ENCODE assay signal across 31 cellular contexts in genomic region chr1:247500725-247501348, GRCh38. TPM values are rescaled to one million over a fixed set of nuclear protein-coding genes. Genes with fewer than 3 reads are reported as not detected.
"Had no signal": no experiment of that assay in that cellular context is flagged by ENCODE, and none has a peak within 500 bp of the region (broad histone marks: within the 10 kb centered on the region; RNA-seq: fewer than 3 reads in every experiment).

No MANE protein-coding gene starts in this region.

- H3K9me3 Mint-ChIP-seq: activated naive CD4-positive, alpha-beta T cell treated with anti-CD3 and anti-CD28 coated beads, Interleukin-2, amount 50 U/mL, for 24 hours; activated T-helper 1 cell treated with anti-CD3 and anti-CD28 coated beads, Interleukin-12 subunit alpha, Interleukin-12 subunit beta, Interleukin-2, Interleukin-4 antibody, amounts not matched to agents 30 ng/mL and 10 ng/mL and 1 ng/mL, durations not matched to agents 14 hours and 24 hours and 36 hours; brain; immature natural killer cell; stimulated activated naive CD8-positive, alpha-beta T cell treated with anti-CD3 and anti-CD28 coated beads, Interleukin-15, Interleukin-2, amounts not matched to agents 100 ng/mL and 50 ng/mL, for 24 hours had no signal

- H3K4me1 ChIP-seq: esophagus muscularis mucosa, lower lobe of right lung, right lobe of liver, thyroid gland had no signal

- ATAC-seq: activated CD8-positive, alpha-beta T cell treated with anti-CD3 and anti-CD28 coated beads, Interleukin-2, amount 10 ng/mL, durations not matched to agents 7 days and 5 days; left lobe of liver; lower lobe of right lung; mucosa of descending colon; right lobe of liver had no signal

- H3K4me3 Mint-ChIP-seq: activated CD8-positive, alpha-beta T cell treated with anti-CD3 and anti-CD28 coated beads, Interleukin-2, amount 10 ng/mL, durations not matched to agents 7 days and 5 days; activated naive CD4-positive, alpha-beta T cell treated with anti-CD3 and anti-CD28 coated beads, Interleukin-2, amount 50 U/mL, for 24 hours; activated T-helper 1 cell treated with anti-CD3 and anti-CD28 coated beads, Interleukin-12 subunit alpha, Interleukin-12 subunit beta, Interleukin-2, Interleukin-4 antibody, amounts not matched to agents 30 ng/mL and 10 ng/mL and 1 ng/mL, durations not matched to agents 14 hours and 24 hours and 36 hours; brain; immature natural killer cell; stimulated activated naive CD8-positive, alpha-beta T cell treated with anti-CD3 and anti-CD28 coated beads, Interleukin-15, Interleukin-2, amounts not matched to agents 100 ng/mL and 50 ng/mL, for 24 hours had no signal

- H3K27ac Mint-ChIP-seq: activated CD8-positive, alpha-beta T cell treated with anti-CD3 and anti-CD28 coated beads, Interleukin-2, amount 10 ng/mL, durations not matched to agents 7 days and 5 days; activated naive CD4-positive, alpha-beta T cell treated with anti-CD3 and anti-CD28 coated beads, Interleukin-2, amount 50 U/mL, for 24 hours; activated T-helper 1 cell treated with anti-CD3 and anti-CD28 coated beads, Interleukin-12 subunit alpha, Interleukin-12 subunit beta, Interleukin-2, Interleukin-4 antibody, amounts not matched to agents 30 ng/mL and 10 ng/mL and 1 ng/mL, durations not matched to agents 14 hours and 24 hours and 36 hours; brain; immature natural killer cell; stimulated activated naive CD8-positive, alpha-beta T cell treated with anti-CD3 and anti-CD28 coated beads, Interleukin-15, Interleukin-2, amounts not matched to agents 100 ng/mL and 50 ng/mL, for 24 hours had no signal

- H3K27me3 ChIP-seq: esophagus muscularis mucosa, hepatocyte, right lobe of liver, thyroid gland had no signal

- H3K79me2 ChIP-seq: hepatocyte had no signal

- H3K4me2 ChIP-seq: hepatocyte had no signal

- H3K4me3 ChIP-seq: esophagus muscularis mucosa, hepatocyte, lower lobe of right lung, mucosa of descending colon, right lobe of liver, skin epidermis, thyroid gland had no signal

- H3K27ac ChIP-seq: esophagus muscularis mucosa, hepatocyte, lower lobe of right lung, right lobe of liver, skin epidermis, thyroid gland had no signal

- H3K9me3 ChIP-seq: esophagus muscularis mucosa, lower lobe of right lung, mucosa of descending colon, right lobe of liver, thyroid gland had no signal

- DNase-seq: activated CD4-positive, alpha-beta T cell treated with anti-CD3 and anti-CD28 coated beads for 1 hour; activated CD4-positive, alpha-beta T cell treated with anti-CD3 and anti-CD28 coated beads, Interleukin-2, amount 50 U/mL, for 1 hour; activated CD8-positive, alpha-beta T cell treated with anti-CD3 and anti-CD28 coated beads, Interleukin-2, amount 10 ng/mL, durations not matched to agents 7 days and 5 days; activated gamma-delta T cell treated with Interleukin-2 at 50 U/mL for 16 hours; aorta; caudate nucleus; dermis blood vessel endothelial cell; effector CD8-positive, alpha-beta T cell; glutamatergic neuron; immature natural killer cell; lower lobe of right lung; mesendoderm; mucosa of descending colon; occipital lobe; right lobe of liver; stimulated activated CD4-positive, alpha-beta T cell treated with anti-CD3 and anti-CD28 coated beads, Interleukin-1b, Interleukin-23, amount 100 ng/mL, for 48 hours; substantia nigra; thyroid gland had no signal

- H3K36me3 ChIP-seq: esophagus muscularis mucosa, lower lobe of right lung, right lobe of liver, thyroid gland had no signal

- H3K36me3 Mint-ChIP-seq: activated naive CD4-positive, alpha-beta T cell treated with anti-CD3 and anti-CD28 coated beads, Interleukin-2, amount 50 U/mL, for 24 hours; brain; immature natural killer cell had no signal

- H3K4me1 Mint-ChIP-seq: activated naive CD4-positive, alpha-beta T cell treated with anti-CD3 and anti-CD28 coated beads, Interleukin-2, amount 50 U/mL, for 24 hours; brain; immature natural killer cell had no signal

- H2AFZ ChIP-seq: hepatocyte had no signal

RNA-seq across cellular contexts. Expression of gene OR2C3, which starts 35.4 kb away (rescaled TPM):
- total RNA-seq: activated CD8-positive, alpha-beta T cell treated with anti-CD3 and anti-CD28 coated beads, Interleukin-2, amount 10 ng/mL, durations not matched to agents 7 days and 5 days; activated T-helper 1 cell treated with anti-CD3 and anti-CD28 coated beads, Interleukin-12 subunit alpha, Interleukin-12 subunit beta, Interleukin-2, Interleukin-4 antibody, amounts not matched to agents 30 ng/mL and 10 ng/mL and 1 ng/mL, durations not matched to agents 14 hours and 24 hours and 36 hours; aorta; dermis blood vessel endothelial cell; endothelial cell of umbilical vein; esophagus muscularis mucosa; frontal cortex; hepatocyte; left lobe of liver; mucosa of descending colon; occipital lobe; right lobe of liver; thyroid gland had no signal
- polyA plus RNA-seq: aorta, endothelial cell of umbilical vein, hepatocyte, immature natural killer cell, neural cell had no signal

RNA-seq across cellular contexts. Expression of gene OR2B11, which starts 42.9 kb away (rescaled TPM):
- total RNA-seq: activated CD8-positive, alpha-beta T cell treated with anti-CD3 and anti-CD28 coated beads, Interleukin-2, amount 10 ng/mL, durations not matched to agents 7 days and 5 days; activated T-helper 1 cell treated with anti-CD3 and anti-CD28 coated beads, Interleukin-12 subunit alpha, Interleukin-12 subunit beta, Interleukin-2, Interleukin-4 antibody, amounts not matched to agents 30 ng/mL and 10 ng/mL and 1 ng/mL, durations not matched to agents 14 hours and 24 hours and 36 hours; aorta; endothelial cell of umbilical vein; esophagus muscularis mucosa; frontal cortex; hepatocyte; kidney epithelial cell; left lobe of liver; lower lobe of right lung; mucosa of descending colon; occipital lobe; right lobe of liver; thyroid gland; urinary bladder had no signal
- polyA plus RNA-seq: aorta, endothelial cell of umbilical vein, hepatocyte, immature natural killer cell, neural cell, urinary bladder had no signal

RNA-seq across cellular contexts. Expression of gene GCSAML, which starts 48.1 kb away (rescaled TPM):
- total RNA-seq: activated CD8-positive, alpha-beta T cell treated with anti-CD3 and anti-CD28 coated beads, Interleukin-2, amount 10 ng/mL, durations not matched to agents 7 days and 5 days; dermis blood vessel endothelial cell; endothelial cell of umbilical vein; hepatocyte; left lobe of liver had no signal
- polyA plus RNA-seq: aorta, endothelial cell of umbilical vein, hepatocyte, neural cell had no signal
